In the genomic region with DNA sequence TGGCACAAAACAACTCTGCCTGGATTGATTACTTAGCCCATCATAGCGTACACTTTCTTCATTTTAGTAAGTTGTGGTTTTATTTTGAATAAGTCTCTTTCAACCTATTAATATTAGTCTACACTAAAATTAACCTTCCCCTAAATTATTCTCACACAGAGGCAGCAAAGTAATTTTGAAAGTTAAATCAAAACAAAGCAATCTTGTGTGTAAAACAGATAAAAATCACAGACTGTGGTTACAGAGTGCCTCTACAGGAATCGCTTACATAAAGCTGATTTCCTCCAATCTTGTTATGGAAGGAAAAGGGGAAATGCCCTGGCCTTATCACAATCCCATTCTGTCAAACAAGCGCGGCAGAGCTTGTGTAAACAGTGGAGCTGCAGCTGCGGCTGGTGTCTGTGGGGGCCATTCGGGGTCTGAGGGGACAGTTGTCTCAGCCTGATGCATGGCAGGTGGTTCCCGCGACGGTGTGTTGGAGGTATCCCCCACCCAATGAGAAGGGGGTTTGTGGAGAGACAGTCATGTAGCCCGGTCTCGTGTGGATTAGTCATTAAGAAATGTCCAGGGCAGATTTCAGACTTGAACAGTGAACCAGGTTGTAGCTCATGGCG, we compare ENCODE assay signal across 13 cellular contexts. TPM values are rescaled to one million over a fixed set of nuclear protein-coding genes. Genes with fewer than 3 reads are reported as not detected.
DNase-seq lines count a peak whose midpoint lies in the region; ATAC-seq and TF ChIP-seq lines count a peak whose summit lies in the region.
"Had no signal": no experiment of that assay in that cellular context is flagged by ENCODE, and none has a peak within 500 bp of the region (broad histone marks: within the 10 kb centered on the region; RNA-seq: fewer than 3 reads in every experiment).

No MANE protein-coding gene starts in this region.

- H3K27me3 Mint-ChIP-seq in brain: peaks cover 3% of the 10 kb centered on the region
- H3K27me3 Mint-ChIP-seq: natural killer cell treated with Interleukin-12 subunit alpha and Interleukin-12 subunit beta and Interleukin-15 and Interleukin-18, amount 100 ng/mL, for 72 hours had no signal

- H3K4me3 Mint-ChIP-seq in brain: peak overlapping the region in 1 of 5 experiments; percentile 34
- H3K4me3 Mint-ChIP-seq: natural killer cell treated with Interleukin-12 subunit alpha and Interleukin-12 subunit beta and Interleukin-15 and Interleukin-18, amount 100 ng/mL, for 72 hours had no signal

- H3K9me3 Mint-ChIP-seq in brain: no peaks in the 10 kb centered on the region
- H3K9me3 Mint-ChIP-seq: natural killer cell treated with Interleukin-12 subunit alpha and Interleukin-12 subunit beta and Interleukin-15 and Interleukin-18, amount 100 ng/mL, for 72 hours had no signal

- ATAC-seq in mucosa of descending colon: peak; percentile 61

- peak; percentile 18 for DNase-seq in CMK (ENCODE audit: low read depth)
- DNase-seq in HuH-7 (ENCODE audit: low spot score): peak; percentile 51
- DNase-seq in mucosa of descending colon: no peak
- DNase-seq in LoVo (ENCODE audit: low spot score): no peak
- DNase-seq in epidermal melanocyte (ENCODE audit: insufficient read length, low spot score): no peak
- DNase-seq in NCI-H187 treated with DMSO at 0.1 percent for 48 hours (lab: John Stamatoyannopoulos, UW): no peak
- DNase-seq in coronary artery (ENCODE audit: low spot score): no peak
- DNase-seq: activated CD8-positive, alpha-beta memory T cell treated with anti-CD3 and anti-CD28 coated beads for 24 hours; NCI-H1930; stimulated activated CD4-positive, alpha-beta T cell treated with anti-CD3 and anti-CD28 coated beads, Interleukin-4, amount 100 ng/mL, for 4 hours had no signal

- peaks cover 64% of the 10 kb centered on the region for H3K4me1 Mint-ChIP-seq in brain

- intact Hi-C loops in mucosa of descending colon (cut with DNase I, micrococcal nuclease): no loop called here

- TF ChIP-seq CTCF in brain (conservative IDR thresholded peaks at IDR 0.05): no peak
- TF ChIP-seq CTCF in mucosa of descending colon (IDR thresholded peaks at IDR 0.05): no peak
- no peak for TF ChIP-seq CTCF in coronary artery (IDR thresholded peaks at IDR 0.05)

- peaks cover 25% of the 10 kb centered on the region for H3K36me3 Mint-ChIP-seq in brain

- H3K4me1 ChIP-seq in mucosa of descending colon (ENCODE audit: low read depth): no peaks in the 10 kb centered on the region

- peak overlapping the region in 3 of 5 experiments; percentile 18 to 52 (median 51) for H3K27ac Mint-ChIP-seq in brain
- H3K27ac Mint-ChIP-seq: natural killer cell treated with Interleukin-12 subunit alpha and Interleukin-12 subunit beta and Interleukin-15 and Interleukin-18, amount 100 ng/mL, for 72 hours had no signal

- H3K4me3 ChIP-seq in mucosa of descending colon: no peak overlapping the region
- no peak overlapping the region for H3K4me3 ChIP-seq in coronary artery
- H3K4me3 ChIP-seq: heart right ventricle had no signal

- no peak overlapping the region for H3K27ac ChIP-seq in coronary artery

- no peaks in the 10 kb centered on the region for H3K9me3 ChIP-seq in mucosa of descending colon
- H3K9me3 ChIP-seq: heart right ventricle had no signal

- H3K36me3 ChIP-seq in mucosa of descending colon (ENCODE audit: low read depth): no peaks in the 10 kb centered on the region

RNA-seq across cellular contexts. Expression of a gene that starts 42.1 kb away (rescaled TPM):
- polyA plus RNA-seq in brain (ENCODE audit: insufficient read depth, low read depth, low replicate concordance): 16.3 TPM
- 10 to 100 TPM; 40.9 to 44.4 (median 43.7) TPM for total RNA-seq in mucosa of descending colon

Comparison
In these comparisons a context has a peak if more than half of its experiments do, and no peak if none do; other contexts are left out.
1. DNase-seq: peak in CMK (single experiment) and HuH-7 (single experiment); none in mucosa of descending colon (0 of 3), LoVo (single experiment), epidermal melanocyte (single experiment), NCI-H187 treated with DMSO at 0.1 percent for 48 hours (single experiment) and coronary artery (single experiment).